8 cellular contexts compared by ENCODE assay signal in genomic region chr16:89489731-89490385, GRCh38. TPM values are rescaled to one million over a fixed set of nuclear protein-coding genes. Genes with fewer than 3 reads are reported as not detected.
DNase-seq lines count a peak whose midpoint lies in the region; ATAC-seq and TF ChIP-seq lines count a peak whose summit lies in the region.

No MANE protein-coding gene starts in this region.

- no peak for TF ChIP-seq CTCF in LNCaP clone FGC (IDR thresholded peaks at IDR 0.05; ENCODE audit: control insufficient read depth, extremely low read depth, insufficient read depth)

- H3K36me3 ChIP-seq in BLaER1 treated with 17β-estradiol and CSF1 and Interleukin-3, amounts not matched to agents 10 nM and 100 nM = peaks cover 0 to 25% (median 14%) of the 10 kb centered on the region in 11 experiments; a peak in 13 of 22 replicates
- peaks cover 0 to 2% of the 10 kb centered on the region in 2 donors for H3K36me3 ChIP-seq in duodenal mucosa (ENCODE audit: control insufficient read depth in 1 of 2, insufficient read depth in 2 of 2, low read length in 2 of 2)

- H3K9me3 ChIP-seq in BLaER1 treated with 17β-estradiol and CSF1 and Interleukin-3, amounts not matched to agents 10 nM and 100 nM (replicated peaks in 1 of 11) = no peaks in the 10 kb centered on the region
- H3K9me3 ChIP-seq in duodenal mucosa (ENCODE audit: control insufficient read depth in 1 of 2, low read length in 2 of 2) = no peaks in the 10 kb centered on the region

- peak overlapping the region in 1 of 11 experiments; percentile 48; a peak in 2 of 22 replicates for H3K4me2 ChIP-seq in BLaER1 treated with 17β-estradiol and CSF1 and Interleukin-3, amounts not matched to agents 10 nM and 100 nM

- peak overlapping the region; percentile 93 for H3K4me3 Mint-ChIP-seq in natural killer cell treated with Interleukin-12 subunit alpha and Interleukin-12 subunit beta and Interleukin-15 and Interleukin-18, amount 100 ng/mL, for 72 hours

- H4K20me1 ChIP-seq in BLaER1 treated with 17β-estradiol and CSF1 and Interleukin-3, amounts not matched to agents 10 nM and 100 nM = peaks cover 48 to 81% (median 56%) of the 10 kb centered on the region in 11 experiments

- peaks cover 64 to 74% (median 70%) of the 10 kb centered on the region in 10 experiments for H3K4me1 ChIP-seq in BLaER1 treated with 17β-estradiol and CSF1 and Interleukin-3, amounts not matched to agents 10 nM and 100 nM
- peaks cover 43% of the 10 kb centered on the region in 2 donors for H3K4me1 ChIP-seq in duodenal mucosa (ENCODE audit: control insufficient read depth in 1 of 2, insufficient read depth in 2 of 2, low read length in 2 of 2)

- in situ Hi-C loops in KBM-7 (cut with MboI; ENCODE audit: low pct_unique_long_range_greater_than_20kb, low sequenced_read_pairs) = no loop called here

- H3K27me3 Mint-ChIP-seq in natural killer cell treated with Interleukin-12 subunit alpha and Interleukin-12 subunit beta and Interleukin-15 and Interleukin-18, amount 100 ng/mL, for 72 hours = no peaks in the 10 kb centered on the region

- peak overlapping the region; percentile 62 to 98 (median 90) for H3K4me3 ChIP-seq in BLaER1 treated with 17β-estradiol and CSF1 and Interleukin-3, amounts not matched to agents 10 nM and 100 nM
- H3K4me3 ChIP-seq in LNCaP clone FGC (ENCODE audit: low read depth, low read length) = peak overlapping the region; percentile 71
- H3K4me3 ChIP-seq in duodenal mucosa (ENCODE audit: low read depth in 1 of 2, low read length in 2 of 2) = peak overlapping the region in 1 of 2 donors; percentile 67

- H3K27ac Mint-ChIP-seq in natural killer cell treated with Interleukin-12 subunit alpha and Interleukin-12 subunit beta and Interleukin-15 and Interleukin-18, amount 100 ng/mL, for 72 hours = peak overlapping the region; percentile 80 to 94

- peak overlapping the region; percentile 93 to 100 (median 99) for H3K9ac ChIP-seq in BLaER1 treated with 17β-estradiol and CSF1 and Interleukin-3, amounts not matched to agents 10 nM and 100 nM
- H3K9ac ChIP-seq in duodenal mucosa (ENCODE audit: low read depth in 1 of 2, low read length in 2 of 2) = peak overlapping the region in 1 of 2 donors; percentile 67

- no peaks in the 10 kb centered on the region for H3K36me3 Mint-ChIP-seq in natural killer cell treated with Interleukin-12 subunit alpha and Interleukin-12 subunit beta and Interleukin-15 and Interleukin-18, amount 100 ng/mL, for 72 hours

- H3K27ac ChIP-seq in BLaER1 treated with 17β-estradiol and CSF1 and Interleukin-3, amounts not matched to agents 10 nM and 100 nM = peak overlapping the region; percentile 91 to 99 (median 98)
- H3K27ac ChIP-seq in duodenal mucosa (ENCODE audit: low read depth, low read length) = peak overlapping the region; percentile 76

- H3K27me3 ChIP-seq in BLaER1 treated with 17β-estradiol and CSF1 and Interleukin-3, amounts not matched to agents 10 nM and 100 nM = no peaks in the 10 kb centered on the region
- no peaks in the 10 kb centered on the region for H3K27me3 ChIP-seq in duodenal mucosa (ENCODE audit: control insufficient read depth in 1 of 2, insufficient read depth in 2 of 2, low read length in 2 of 2)

- DNase-seq in LNCaP clone FGC (ENCODE audit: low read depth) (no peak), medulla oblongata (ENCODE audit: extremely low spot score) (no peak), NCI-H1417 (lab: John Stamatoyannopoulos, UW) (no peak), KBM-7 (no peak)
- DNase-seq in natural killer cell treated with Interleukin-12 subunit alpha and Interleukin-12 subunit beta and Interleukin-15 and Interleukin-18, amount 100 ng/mL, for 72 hours (ENCODE audit: low spot score) = no peak

- H3K9me3 Mint-ChIP-seq in natural killer cell treated with Interleukin-12 subunit alpha and Interleukin-12 subunit beta and Interleukin-15 and Interleukin-18, amount 100 ng/mL, for 72 hours = no peaks in the 10 kb centered on the region

- peaks cover 50 to 59% of the 10 kb centered on the region in 2 donors for H3K4me1 Mint-ChIP-seq in natural killer cell treated with Interleukin-12 subunit alpha and Interleukin-12 subunit beta and Interleukin-15 and Interleukin-18, amount 100 ng/mL, for 72 hours (ENCODE audit: low read depth in 2 of 2)

- no peak for ATAC-seq in natural killer cell treated with Interleukin-12 subunit alpha and Interleukin-12 subunit beta and Interleukin-15 and Interleukin-18, amount 100 ng/mL, for 72 hours
- ATAC-seq in HG02973 (IDR thresholded peaks at IDR 0.05; ENCODE audit: unreplicated experiment) = no peak

RNA-seq across cellular contexts. Expression of gene ANKRD11, which starts 0.5 kb away (rescaled TPM):
- total RNA-seq in natural killer cell treated with Interleukin-12 subunit alpha and Interleukin-12 subunit beta and Interleukin-15 and Interleukin-18, amount 100 ng/mL, for 72 hours = 100 to 1,000 TPM; 197 to 320 TPM

RNA-seq across cellular contexts. Expression of gene SPG7, which starts 18.3 kb away (rescaled TPM):
- 100 to 1,000 TPM in 1 of 2 donors, 10 to 100 TPM in 1; 88.6 to 188 TPM for total RNA-seq in natural killer cell treated with Interleukin-12 subunit alpha and Interleukin-12 subunit beta and Interleukin-15 and Interleukin-18, amount 100 ng/mL, for 72 hours
